Comparison of ENCODE assay signal across 8 cellular contexts in genomic region chr7:101290177-101291037, GRCh38. TPM values are rescaled to one million over a fixed set of nuclear protein-coding genes. Genes with fewer than 3 reads are reported as not detected.
DNase-seq lines count a peak whose midpoint lies in the region; ATAC-seq and TF ChIP-seq lines count a peak whose summit lies in the region.
"Not testable (repeated sequence)": the region's sequence is repeated elsewhere in the genome, so short reads cannot be mapped to it uniquely, and the experiment has no call there.

No MANE protein-coding gene starts in this region.

- H3K27me3 Mint-ChIP-seq in activated T-cell treated with anti-CD3 and anti-CD28 coated beads, Interleukin-2, amount 50 U/mL, for 4 hours (ENCODE audit: low read depth) = peaks cover 43% of the 10 kb centered on the region

- not testable (repeated sequence) for H3K4me3 ChIP-seq in NB4 (ENCODE audit: low read depth, low read length); effector memory CD4-positive, alpha-beta T cell (ENCODE audit: insufficient read depth, low read depth, low read length, poor library complexity, severe bottlenecking); lower leg skin (ENCODE audit: low read depth, poor library complexity, severe bottlenecking)

- intact Hi-C loops in lower leg skin (cut with DNase I; ENCODE audit: low total_unique reads) = not testable (repeated sequence)

- not testable (repeated sequence) for H3K27ac ChIP-seq in 22Rv1; effector memory CD4-positive, alpha-beta T cell (ENCODE audit: insufficient read depth, low read length, poor library complexity, severe bottlenecking)

- H3K4me1 Mint-ChIP-seq in activated T-cell treated with anti-CD3 and anti-CD28 coated beads, Interleukin-2, amount 50 U/mL, for 4 hours (ENCODE audit: low read depth) = not testable (repeated sequence)

- peak; percentile 74 to 79 for ATAC-seq in activated T-cell treated with anti-CD3 and anti-CD28 coated beads, Interleukin-2, amount 50 U/mL, for 4 hours

- H3K36me3 Mint-ChIP-seq in activated T-cell treated with anti-CD3 and anti-CD28 coated beads, Interleukin-2, amount 50 U/mL, for 4 hours (ENCODE audit: insufficient read depth) = not testable (repeated sequence)

- in situ Hi-C loops in SK-MEL-5 (cut with HindIII; ENCODE audit: low pct_unique_long_range_greater_than_20kb, low sequenced_read_pairs) = not testable (repeated sequence)

- H3K9me3 Mint-ChIP-seq in activated T-cell treated with anti-CD3 and anti-CD28 coated beads, Interleukin-2, amount 50 U/mL, for 4 hours = not testable (repeated sequence)

- not testable (repeated sequence) for H3K36me3 ChIP-seq in effector memory CD4-positive, alpha-beta T cell (ENCODE audit: control insufficient read depth, insufficient read depth, low read length)

- DNase-seq in NB4 (ENCODE audit: low read depth) (peak; percentile 51), SK-MEL-5 (ENCODE audit: low read depth, low spot score) (peak; percentile 69), lower leg skin (ENCODE audit: low spot score in 2 of 2) (peak; percentile 22 to 91)
- peak; percentile 57 for DNase-seq in activated T-cell treated with anti-CD3 and anti-CD28 coated beads, Interleukin-2, amount 50 U/mL, for 4 hours
- peak; percentile 24 to 47 (median 28) for DNase-seq in effector memory CD4-positive, alpha-beta T cell
- DNase-seq in stimulated activated CD4-positive, alpha-beta T cell treated with anti-CD3 and anti-CD28 coated beads, Interleukin-1b, Interleukin-23, amount 100 ng/mL, for 4 hours (ENCODE audit: low read depth in 2 of 2) = peak; percentile 60 to 62

- WGBS in lower leg skin, 2 donors = 24 to 25% methylated on average over 13 to 18 of the region's 18 CpGs

- peak; percentile 90 for TF ChIP-seq CTCF in 22Rv1 (IDR thresholded peaks at IDR 0.05)
- TF ChIP-seq CTCF in GM12874 (IDR thresholded peaks at IDR 0.05; ENCODE audit: insufficient read depth, low read depth, low read length) = peak; percentile 65
- TF ChIP-seq CTCF in NB4 (IDR thresholded peaks at IDR 0.05; ENCODE audit: low read depth, low read length) = peak; percentile 51
- TF ChIP-seq CTCF in lower leg skin (IDR thresholded peaks at IDR 0.05) = not testable (repeated sequence)

- TF ChIP-seq POLR2A in NB4 (IDR thresholded peaks at IDR 0.05; ENCODE audit: extremely low read depth, insufficient read length); lower leg skin (IDR thresholded peaks at IDR 0.05): not testable (repeated sequence)

- not testable (repeated sequence) for H3K4me1 ChIP-seq in effector memory CD4-positive, alpha-beta T cell (ENCODE audit: control insufficient read depth, insufficient read depth, low read length, poor library complexity, severe bottlenecking)

- H3K27me3 ChIP-seq in effector memory CD4-positive, alpha-beta T cell (replicated peaks; ENCODE audit: control insufficient read depth, insufficient read depth, low read length, poor library complexity, severe bottlenecking) = not testable (repeated sequence)

- not testable (repeated sequence) for H3K4me3 Mint-ChIP-seq in activated T-cell treated with anti-CD3 and anti-CD28 coated beads, Interleukin-2, amount 50 U/mL, for 4 hours

- H3K9me3 ChIP-seq in effector memory CD4-positive, alpha-beta T cell (ENCODE audit: control insufficient read depth, low read length) = not testable (repeated sequence)

RNA-seq across cellular contexts. Expression of gene IFT22, which starts 31.2 kb away (rescaled TPM):
- total RNA-seq in SK-MEL-5 (2014; rRNA removed; shearing (Covaris generic)) = 28.9 and 32.5 TPM in 2 replicates
- polyA plus RNA-seq in SK-MEL-5 (2015; cell fraction: cytosol; rRNA removed) = 19.4 and 22.9 TPM in 2 replicates
- 11.6 and 12.1 TPM in 2 replicates for polyA plus RNA-seq in SK-MEL-5 (2015; cell fraction: nucleus; rRNA removed)
- 10 to 100 TPM in 1 of 3 donors, 1 to 10 TPM in 2; 7.7 to 10.7 (median 8.3) TPM for total RNA-seq in activated T-cell treated with anti-CD3 and anti-CD28 coated beads, Interleukin-2, amount 50 U/mL, for 4 hours
- total RNA-seq in lower leg skin = 10 to 100 TPM; 10.7 to 15.7 (median 12.5) TPM

RNA-seq across cellular contexts. Expression of gene FIS1, which starts 45.5 kb away (rescaled TPM):
- 252 and 310 TPM in 2 replicates for total RNA-seq in SK-MEL-5 (2014; rRNA removed; shearing (Covaris generic))
- polyA plus RNA-seq in SK-MEL-5 (2015; cell fraction: cytosol; rRNA removed) = 332 and 485 TPM in 2 replicates
- 156 and 206 TPM in 2 replicates for polyA plus RNA-seq in SK-MEL-5 (2015; cell fraction: nucleus; rRNA removed)
- total RNA-seq in activated T-cell treated with anti-CD3 and anti-CD28 coated beads, Interleukin-2, amount 50 U/mL, for 4 hours = 100 to 1,000 TPM; 126 to 148 (median 136) TPM
- 100 to 1,000 TPM; 162 to 273 (median 213) TPM for total RNA-seq in lower leg skin

RNA-seq across cellular contexts. Expression of gene CLDN15, which starts 52.8 kb away (rescaled TPM):
- total RNA-seq in SK-MEL-5 (2014; rRNA removed; shearing (Covaris generic)) = 8.4 and 9.2 TPM in 2 replicates
- 15.0 and 26.3 TPM in 2 replicates for polyA plus RNA-seq in SK-MEL-5 (2015; cell fraction: cytosol; rRNA removed)
- polyA plus RNA-seq in SK-MEL-5 (2015; cell fraction: nucleus; rRNA removed) = 164 and 165 TPM in 2 replicates
- total RNA-seq in activated T-cell treated with anti-CD3 and anti-CD28 coated beads, Interleukin-2, amount 50 U/mL, for 4 hours = 10 to 100 TPM; 15.6 to 18.5 (median 17.6) TPM
- 10 to 100 TPM in 3 of 4 donors, 1 to 10 TPM in 1; 9.5 to 21.2 (median 13.0) TPM for total RNA-seq in lower leg skin
